In the genomic region with DNA sequence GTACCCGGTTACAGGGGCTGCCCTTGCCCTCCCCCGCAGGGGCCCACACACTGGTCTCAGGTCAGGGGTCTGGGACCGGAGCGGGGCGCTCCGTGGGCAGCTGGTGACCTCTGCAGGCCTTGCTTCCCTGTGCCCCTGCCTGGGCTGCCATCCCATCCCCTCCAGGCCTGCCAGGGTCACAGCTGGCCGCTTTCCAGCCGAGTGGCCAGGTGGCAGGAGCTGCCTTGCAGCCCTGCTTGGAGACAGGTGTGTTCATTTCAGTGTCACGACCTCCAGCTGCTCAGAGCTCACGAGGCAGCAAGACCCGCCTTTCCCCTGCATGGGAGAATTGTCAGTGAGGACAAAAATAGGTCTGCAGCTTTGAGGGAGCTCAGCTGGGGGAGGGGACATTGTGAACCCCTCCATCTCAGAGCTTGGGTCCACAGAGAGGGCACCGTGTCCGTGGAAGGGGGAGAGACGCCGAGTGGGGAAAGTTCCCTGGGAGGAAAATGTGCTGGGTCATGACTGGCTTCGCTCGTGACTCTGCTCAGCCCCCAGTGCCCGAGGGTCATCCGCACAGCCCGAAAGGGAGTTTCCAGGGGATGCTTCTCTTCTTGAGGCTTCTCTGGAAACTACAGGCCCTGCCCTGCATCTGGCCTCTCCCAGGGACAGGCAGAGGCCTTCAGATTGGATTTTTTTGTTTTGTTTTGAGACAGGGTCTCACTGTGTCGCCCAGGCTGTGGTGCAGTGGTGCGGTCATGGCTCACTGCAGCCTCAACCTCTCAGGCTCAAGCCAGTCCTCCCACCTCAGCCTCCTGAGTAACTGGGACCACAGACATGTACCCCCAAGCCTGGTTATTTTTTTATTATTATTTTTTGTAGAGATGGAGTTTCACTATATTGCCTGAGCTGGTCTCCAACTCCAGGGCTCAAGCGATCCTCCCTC, we compare ENCODE assay signal across 1 cellular context.
TF ChIP-seq lines count a peak whose summit lies in the region.

No MANE protein-coding gene starts in this region.

TF ChIP-seq in K562, 482 proteins besides CTCF, POLR2A, EP300 and RAD21 (continued from another document):
- TF ChIP-seq, protein P1, sequence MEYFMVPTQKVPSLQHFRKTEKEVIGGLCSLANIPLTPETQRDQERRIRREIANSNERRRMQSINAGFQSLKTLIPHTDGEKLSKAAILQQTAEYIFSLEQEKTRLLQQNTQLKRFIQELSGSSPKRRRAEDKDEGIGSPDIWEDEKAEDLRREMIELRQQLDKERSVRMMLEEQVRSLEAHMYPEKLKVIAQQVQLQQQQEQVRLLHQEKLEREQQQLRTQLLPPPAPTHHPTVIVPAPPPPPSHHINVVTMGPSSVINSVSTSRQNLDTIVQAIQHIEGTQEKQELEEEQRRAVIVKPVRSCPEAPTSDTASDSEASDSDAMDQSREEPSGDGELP (CRISPR knock-in tag; IDR thresholded peaks at IDR 0.05; ENCODE audit: borderline replicate concordance) = peak; percentile 50; the same call in 1 of the 2 replicates
- peak; percentile 11 for TF ChIP-seq POLR2B (IDR thresholded peaks at IDR 0.05; ENCODE audit: low read depth, partially characterized antibody)
- TF ChIP-seq SAP30 (IDR thresholded peaks at IDR 0.05; ENCODE audit: borderline replicate concordance, insufficient read depth, low read depth, low read length, poor library complexity, severe bottlenecking) = no peak
- TF ChIP-seq HMGN3 (IDR thresholded peaks at IDR 0.05; ENCODE audit: borderline replicate concordance, extremely low read depth, insufficient read length, low read depth, low read length) = no peak
- peak; percentile 63 for TF ChIP-seq NFE2 (IDR thresholded peaks at IDR 0.05; ENCODE audit: low read depth)
- TF ChIP-seq, protein P2, sequence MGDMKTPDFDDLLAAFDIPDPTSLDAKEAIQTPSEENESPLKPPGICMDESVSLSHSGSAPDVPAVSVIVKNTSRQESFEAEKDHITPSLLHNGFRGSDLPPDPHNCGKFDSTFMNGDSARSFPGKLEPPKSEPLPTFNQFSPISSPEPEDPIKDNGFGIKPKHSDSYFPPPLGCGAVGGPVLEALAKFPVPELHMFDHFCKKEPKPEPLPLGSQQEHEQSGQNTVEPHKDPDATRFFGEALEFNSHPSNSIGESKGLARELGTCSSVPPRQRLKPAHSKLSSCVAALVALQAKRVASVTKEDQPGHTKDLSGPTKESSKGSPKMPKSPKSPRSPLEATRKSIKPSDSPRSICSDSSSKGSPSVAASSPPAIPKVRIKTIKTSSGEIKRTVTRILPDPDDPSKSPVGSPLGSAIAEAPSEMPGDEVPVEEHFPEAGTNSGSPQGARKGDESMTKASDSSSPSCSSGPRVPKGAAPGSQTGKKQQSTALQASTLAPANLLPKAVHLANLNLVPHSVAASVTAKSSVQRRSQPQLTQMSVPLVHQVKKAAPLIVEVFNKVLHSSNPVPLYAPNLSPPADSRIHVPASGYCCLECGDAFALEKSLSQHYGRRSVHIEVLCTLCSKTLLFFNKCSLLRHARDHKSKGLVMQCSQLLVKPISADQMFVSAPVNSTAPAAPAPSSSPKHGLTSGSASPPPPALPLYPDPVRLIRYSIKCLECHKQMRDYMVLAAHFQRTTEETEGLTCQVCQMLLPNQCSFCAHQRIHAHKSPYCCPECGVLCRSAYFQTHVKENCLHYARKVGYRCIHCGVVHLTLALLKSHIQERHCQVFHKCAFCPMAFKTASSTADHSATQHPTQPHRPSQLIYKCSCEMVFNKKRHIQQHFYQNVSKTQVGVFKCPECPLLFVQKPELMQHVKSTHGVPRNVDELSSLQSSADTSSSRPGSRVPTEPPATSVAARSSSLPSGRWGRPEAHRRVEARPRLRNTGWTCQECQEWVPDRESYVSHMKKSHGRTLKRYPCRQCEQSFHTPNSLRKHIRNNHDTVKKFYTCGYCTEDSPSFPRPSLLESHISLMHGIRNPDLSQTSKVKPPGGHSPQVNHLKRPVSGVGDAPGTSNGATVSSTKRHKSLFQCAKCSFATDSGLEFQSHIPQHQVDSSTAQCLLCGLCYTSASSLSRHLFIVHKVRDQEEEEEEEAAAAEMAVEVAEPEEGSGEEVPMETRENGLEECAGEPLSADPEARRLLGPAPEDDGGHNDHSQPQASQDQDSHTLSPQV (IDR thresholded peaks at IDR 0.05) = 0 out of 2 replicates have a peak, but pooled peaks have one; percentile 9
- TF ChIP-seq RBM22 (IDR thresholded peaks at IDR 0.05; ENCODE audit: low read depth, low read length, poor library complexity, severe bottlenecking) = peak; percentile 90
- peak; percentile 67 for TF ChIP-seq ZNF121 (CRISPR knock-in tag; conservative IDR thresholded peaks at IDR 0.05)
- TF ChIP-seq ZNF316 (IDR thresholded peaks at IDR 0.05) = peak; percentile 58
- peak; percentile 75 for TF ChIP-seq POLR2G (IDR thresholded peaks at IDR 0.05; ENCODE audit: low read depth, low read length)
- TF ChIP-seq ZNF830 (CRISPR knock-in tag; IDR thresholded peaks at IDR 0.05) = no peak
- TF ChIP-seq TCF7L2 (IDR thresholded peaks at IDR 0.05; ENCODE audit: low read depth, low read length) = no peak
- 0 out of 2 replicates have a peak, but pooled peaks have one; percentile 14 for TF ChIP-seq CBFA2T3 (IDR thresholded peaks at IDR 0.05)
- 0 out of 2 replicates have a peak, but pooled peaks have one; percentile 22 for TF ChIP-seq SMARCA5 (IDR thresholded peaks at IDR 0.05)
- TF ChIP-seq PHB (CRISPR knock-in tag; IDR thresholded peaks at IDR 0.05) = 0 out of 2 replicates have a peak, but pooled peaks have one; percentile 50
- TF ChIP-seq IRF2 (CRISPR knock-in tag; IDR thresholded peaks at IDR 0.05) = 0 out of 2 replicates have a peak, but pooled peaks have one; percentile 28
- TF ChIP-seq BHLHE40 (IDR thresholded peaks at IDR 0.05; ENCODE audit: low read length) = 0 out of 2 replicates have a peak, but pooled peaks have one; percentile 32
- TF ChIP-seq ZBTB7A (IDR thresholded peaks at IDR 0.05; ENCODE audit: borderline replicate concordance, control insufficient read depth, low read depth, low read length) = peak; percentile 8; the same call in 1 of the 2 replicates
TF ChIP-seq in K562: peak in this region for 20.
